In the genomic region with DNA sequence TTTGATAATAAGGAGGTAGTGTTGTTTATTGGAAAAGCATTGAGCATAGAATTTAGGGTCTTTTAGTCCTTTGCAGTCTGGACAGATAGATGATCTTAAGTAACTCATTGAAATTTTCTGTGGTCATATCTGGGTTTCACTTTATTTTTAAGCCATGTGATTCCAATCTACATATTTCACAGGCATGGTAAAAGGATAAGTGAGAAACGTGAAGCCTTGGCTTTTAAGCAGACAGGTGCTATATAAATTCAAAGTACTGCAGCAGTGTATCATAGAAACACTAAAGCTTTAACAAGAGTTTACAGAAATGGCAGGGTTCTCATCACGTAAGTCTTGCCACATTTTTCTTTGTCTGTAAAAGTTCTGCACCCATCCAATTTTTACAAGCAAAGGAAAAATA, we compare ENCODE assay signal across 18 cellular contexts. TPM values are rescaled to one million over a fixed set of nuclear protein-coding genes. Genes with fewer than 3 reads are reported as not detected.
DNase-seq lines count a peak whose midpoint lies in the region; ATAC-seq, FAIRE-seq and TF ChIP-seq lines count a peak whose summit lies in the region.
"Had no signal": no experiment of that assay in that cellular context is flagged by ENCODE, and none has a peak within 500 bp of the region (broad histone marks: within the 10 kb centered on the region; RNA-seq: fewer than 3 reads in every experiment).

No MANE protein-coding gene starts in this region.

- TF ChIP-seq CTCF in A549 (IDR thresholded peaks at IDR 0.05) (no peak), Panc1 (IDR thresholded peaks at IDR 0.05) (no peak), hepatocyte (IDR thresholded peaks at IDR 0.05; ENCODE audit: poor library complexity) (no peak), thoracic aorta (IDR thresholded peaks at IDR 0.05) (no peak)

- FAIRE-seq in A549 (lab: Jason Lieb, UNC), result no peak
- FAIRE-seq: K562 had no signal

- intact Hi-C loops in Panc1 (cut with micrococcal nuclease; ENCODE audit: unreplicated experiment), result no loop called here

- 70% methylated on average over 2 of the region's 2 CpGs for WGBS in A549 (ENCODE audit: missing lambda C conversion rate)
- 67% methylated on average over 2 of the region's 2 CpGs for WGBS in hepatocyte (ENCODE audit: low lambda C conversion rate, missing lambda C conversion rate)

- no peak for DNase-seq in A549 (ENCODE audit: low read depth in 1 of 2, low spot score in 1 of 2)
- DNase-seq in Panc1 (ENCODE audit: low read depth, low spot score), result no peak
- DNase-seq in hepatocyte (ENCODE audit: low spot score), result no peak
- DNase-seq in thoracic aorta (ENCODE audit: low spot score), result no peak
- no peak for DNase-seq in SHP77 treated with DMSO at 0.1 percent for 48 hours (lab: John Stamatoyannopoulos, UW)
- DNase-seq in NCI-H1092 treated with DMSO at 0.1 percent for 48 hours (lab: John Stamatoyannopoulos, UW), result no peak
- no peak for DNase-seq in stimulated activated CD4-positive, alpha-beta T cell treated with anti-CD3 and anti-CD28 coated beads, Interleukin-4, amount 100 ng/mL, for 24 hours
- DNase-seq: 8988T; Calu3; CD8-positive, alpha-beta T cell; NCI-H1105; NCI-H1694; NCI-H2081 treated with DMSO at 0.1 percent for 48 hours; NCI-H748 treated with DMSO at 0.1 percent for 48 hours; NK-92 treated with Interleukin-12 subunit alpha and Interleukin-12 subunit beta, amount 100 ng/mL, for 24 hours; SHP77 had no signal

- no peak overlapping the region for H3K4me3 ChIP-seq in A549
- no peak overlapping the region for H3K4me3 ChIP-seq in Panc1 (ENCODE audit: low read depth in 2 of 2, low read length in 2 of 2)
- no peak overlapping the region for H3K4me3 ChIP-seq in hepatocyte
- peak overlapping the region; percentile 90 for H3K4me3 ChIP-seq in thoracic aorta
- H3K4me3 ChIP-seq: K562 had no signal

- H3K79me2 ChIP-seq in hepatocyte, result peaks cover 91% of the 10 kb centered on the region

- CTCF ChIA-PET in A549 (lab: Yijun Ruan, JAX) (no interaction called here), Panc1 (lab: Charles Lee) (no interaction called here)

- no peak overlapping the region for H2AFZ ChIP-seq in hepatocyte

- no peak for TF ChIP-seq EP300 in A549 (IDR thresholded peaks at IDR 0.05)

- no peak for TF ChIP-seq RAD21 in A549 (conservative IDR thresholded peaks at IDR 0.05 in 1 of 2, IDR thresholded peaks at IDR 0.05 in 1 of 2)

- BruUV-seq in Panc1 (replicated peaks; lab: Mats Ljungman, UMichigan), result no TSS peak

- H3K27me3 ChIP-seq in Panc1 (ENCODE audit: control insufficient read depth, insufficient read depth, low read length), result no peaks in the 10 kb centered on the region
- H3K27me3 ChIP-seq in hepatocyte, result no peaks in the 10 kb centered on the region
- H3K27me3 ChIP-seq in thoracic aorta (replicated peaks; ENCODE audit: insufficient read depth), result no peaks in the 10 kb centered on the region

- peak overlapping the region; percentile 74; the same call in 2 of the 3 replicates for H3K4me2 ChIP-seq in A549
- H3K4me2 ChIP-seq in hepatocyte, result peak overlapping the region; percentile 83

- ATAC-seq in A549, result no peak
- no peak for ATAC-seq in Panc1
- no peak for ATAC-seq in thoracic aorta (ENCODE audit: insufficient number of reproducible peaks, low FRiP score, low read depth)
- ATAC-seq in HG03457 (IDR thresholded peaks at IDR 0.05; ENCODE audit: unreplicated experiment), result no peak
- ATAC-seq: CD8-positive, alpha-beta T cell; K562 had no signal

- TF ChIP-seq POLR2A in A549 (IDR thresholded peaks at IDR 0.05; ENCODE audit: low read length), result no peak

- no peaks in the 10 kb centered on the region for H3K9me3 ChIP-seq in A549
- H3K9me3 ChIP-seq in Panc1 (ENCODE audit: control insufficient read depth, insufficient read depth, low read depth, low read length), result no peaks in the 10 kb centered on the region
- H3K9me3 ChIP-seq in hepatocyte (ENCODE audit: low read depth), result no peaks in the 10 kb centered on the region
- no peaks in the 10 kb centered on the region for H3K9me3 ChIP-seq in thoracic aorta

- H3K36me3 ChIP-seq in Panc1 (ENCODE audit: control insufficient read depth, insufficient read depth, low read length) (no peaks in the 10 kb centered on the region; the same call in 1 of the 2 replicates), hepatocyte (replicated peaks; ENCODE audit: insufficient read depth, low read depth) (no peaks in the 10 kb centered on the region), thoracic aorta (no peaks in the 10 kb centered on the region)

- H3K9me2 ChIP-seq in hepatocyte (replicated peaks; ENCODE audit: insufficient read depth), result no peaks in the 10 kb centered on the region

- H4K20me1 ChIP-seq in hepatocyte (ENCODE audit: insufficient read depth, poor library complexity, severe bottlenecking), result no peaks in the 10 kb centered on the region

- H3K27ac ChIP-seq in A549, result no peak overlapping the region
- H3K27ac ChIP-seq in Panc1 (ENCODE audit: low read length), result 0 out of 2 replicates have a peak overlapping the region, but pooled peaks have one; percentile 17
- H3K27ac ChIP-seq in hepatocyte, result no peak overlapping the region
- peak overlapping the region; percentile 34 to 96 for H3K27ac ChIP-seq in thoracic aorta

- H3K4me1 ChIP-seq in A549 (peaks cover 42% of the 10 kb centered on the region), Panc1 (ENCODE audit: control insufficient read depth, insufficient read depth, low read length) (peaks cover 27% of the 10 kb centered on the region), hepatocyte (ENCODE audit: insufficient read depth) (peaks cover 15% of the 10 kb centered on the region), thoracic aorta (ENCODE audit: control insufficient read depth in 1 of 2, low read depth in 2 of 2) (peaks cover 0 to 7% of the 10 kb centered on the region in 2 donors)

- POLR2A ChIA-PET in A549 (lab: Yijun Ruan, JAX), result no interaction called here
- POLR2A ChIA-PET in Panc1 (lab: Charles Lee), result no interaction called here

- in situ Hi-C loops in Panc1 (cut with HindIII; ENCODE audit: low pct_unique_long_range_greater_than_20kb, low sequenced_read_pairs), result no loop called here

TF ChIP-seq in A549, 52 proteins besides CTCF, POLR2A, EP300 and RAD21:
- no peak for TF ChIP-seq CHD4 (IDR thresholded peaks at IDR 0.05; ENCODE audit: borderline replicate concordance)
- TF ChIP-seq TFCP2L1 (CRISPR knock-in tag; IDR thresholded peaks at IDR 0.05), result no peak
- TF ChIP-seq MAFK (IDR thresholded peaks at IDR 0.05; ENCODE audit: partially characterized antibody), result no peak
- no peak for TF ChIP-seq KDM5A (IDR thresholded peaks at IDR 0.05)
- no peak for TF ChIP-seq FOSB (CRISPR knock-in tag; IDR thresholded peaks at IDR 0.05)
- TF ChIP-seq CHD2 (IDR thresholded peaks at IDR 0.05; ENCODE audit: low read length, partially characterized antibody), result no peak
- no peak for TF ChIP-seq EHF (CRISPR knock-in tag; IDR thresholded peaks at IDR 0.05)
- TF ChIP-seq, protein P1, sequence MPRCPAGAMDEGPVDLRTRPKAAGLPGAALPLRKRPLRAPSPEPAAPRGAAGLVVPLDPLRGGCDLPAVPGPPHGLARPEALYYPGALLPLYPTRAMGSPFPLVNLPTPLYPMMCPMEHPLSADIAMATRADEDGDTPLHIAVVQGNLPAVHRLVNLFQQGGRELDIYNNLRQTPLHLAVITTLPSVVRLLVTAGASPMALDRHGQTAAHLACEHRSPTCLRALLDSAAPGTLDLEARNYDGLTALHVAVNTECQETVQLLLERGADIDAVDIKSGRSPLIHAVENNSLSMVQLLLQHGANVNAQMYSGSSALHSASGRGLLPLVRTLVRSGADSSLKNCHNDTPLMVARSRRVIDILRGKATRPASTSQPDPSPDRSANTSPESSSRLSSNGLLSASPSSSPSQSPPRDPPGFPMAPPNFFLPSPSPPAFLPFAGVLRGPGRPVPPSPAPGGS (IDR thresholded peaks at IDR 0.05), result no peak
- TF ChIP-seq, protein P2, sequence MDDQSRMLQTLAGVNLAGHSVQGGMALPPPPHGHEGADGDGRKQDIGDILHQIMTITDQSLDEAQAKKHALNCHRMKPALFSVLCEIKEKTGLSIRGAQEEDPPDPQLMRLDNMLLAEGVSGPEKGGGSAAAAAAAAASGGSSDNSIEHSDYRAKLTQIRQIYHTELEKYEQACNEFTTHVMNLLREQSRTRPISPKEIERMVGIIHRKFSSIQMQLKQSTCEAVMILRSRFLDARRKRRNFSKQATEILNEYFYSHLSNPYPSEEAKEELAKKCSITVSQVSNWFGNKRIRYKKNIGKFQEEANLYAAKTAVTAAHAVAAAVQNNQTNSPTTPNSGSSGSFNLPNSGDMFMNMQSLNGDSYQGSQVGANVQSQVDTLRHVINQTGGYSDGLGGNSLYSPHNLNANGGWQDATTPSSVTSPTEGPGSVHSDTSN (IDR thresholded peaks at IDR 0.05), result no peak

RNA-seq across cellular contexts. Expression of gene PLS3, which starts 4.9 kb away (rescaled TPM):
- polyA plus RNA-seq in A549 (2011; rRNA removed) (411 and 437 TPM in 2 replicates), A549 (2017; fragmentation: RNase III; extraction: RNeasy Plus Mini Kit Qiagen cat#74134 plus additional on column Dnase treatment) (303 to 305 TPM (median 303 TPM) in 3 replicates), hepatocyte (244 and 277 TPM in 2 replicates)
- 92.7 and 94.3 TPM in 2 replicates for polyA plus RNA-seq in A549 (2012; cell fraction: cytosol; rRNA removed)
- 44.4 and 70.5 TPM in 2 replicates for polyA plus RNA-seq in A549 (2012; cell fraction: nucleus; rRNA removed)
- polyA minus RNA-seq in A549 (2011; rRNA and poly(A)+ RNA removed), result 75.5 and 78.3 TPM in 2 replicates
- total RNA-seq in Panc1 (2021; ENCODE audit: unreplicated experiment) (164 TPM), hepatocyte (315 and 361 TPM in 2 replicates), thoracic aorta (100 to 1,000 TPM; 466 to 474 TPM)
- polyA plus RNA-seq in Panc1 (2012; ENCODE audit: insufficient read length), result 83.8 TPM
- total RNA-seq: CD8-positive, alpha-beta T cell had no signal

Comparison
In these comparisons a context has a peak if more than half of its experiments do, and no peak if none do; other contexts are left out.
1. H3K27ac ChIP-seq: peak in Panc1 (single experiment) and thoracic aorta (2 of 2); none in A549 (0 of 2) and hepatocyte (single experiment).